1 cellular context compared by ENCODE assay signal in the genomic region with DNA sequence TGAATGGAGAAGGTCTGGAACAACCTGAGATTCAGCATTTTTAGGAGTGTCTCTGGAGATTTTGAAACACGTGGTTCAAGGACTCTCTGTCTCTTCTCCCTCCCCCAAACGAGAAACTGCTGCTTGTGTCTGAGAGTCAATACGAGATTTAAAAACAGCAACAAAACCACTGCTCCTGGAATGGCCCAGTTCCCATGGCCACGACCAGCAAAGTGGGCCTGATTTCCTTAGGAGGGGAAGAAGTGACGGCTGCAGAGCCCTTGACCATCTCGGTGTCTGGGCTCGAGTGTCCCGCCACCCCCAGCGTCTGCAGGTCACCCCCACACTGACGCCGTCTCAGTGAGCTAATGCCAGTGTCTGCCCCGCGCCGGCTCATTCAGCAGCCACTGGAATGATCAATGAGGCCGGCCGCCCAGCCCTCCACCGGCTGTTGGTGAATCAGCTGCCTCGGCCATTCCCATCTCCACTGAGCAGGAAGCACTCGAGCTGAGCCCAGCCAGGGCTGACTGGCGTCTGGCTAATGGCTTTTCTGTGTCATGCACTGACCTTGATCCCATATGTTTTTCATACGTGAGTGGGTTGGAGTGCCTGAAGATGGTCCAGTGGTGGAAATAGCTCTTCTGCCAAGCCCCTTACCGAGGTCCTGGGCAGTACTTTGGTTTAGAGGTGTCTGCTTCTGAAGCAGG.
A peak's percentile ranks its signal among the peaks of the same experiment; 100 is the strongest.
TF ChIP-seq lines count a peak whose summit lies in the region.

No MANE protein-coding gene starts in this region.

TF ChIP-seq in HepG2, 621 proteins besides CTCF, POLR2A, EP300 and RAD21 (continued from another document and continues in another):
- TF ChIP-seq FUBP1 (CRISPR knock-in tag; IDR thresholded peaks at IDR 0.05; ENCODE audit: borderline replicate concordance) = no peak
- peak; percentile 69 for TF ChIP-seq DMAP1 (CRISPR knock-in tag; IDR thresholded peaks at IDR 0.05)
- TF ChIP-seq, protein P1, sequence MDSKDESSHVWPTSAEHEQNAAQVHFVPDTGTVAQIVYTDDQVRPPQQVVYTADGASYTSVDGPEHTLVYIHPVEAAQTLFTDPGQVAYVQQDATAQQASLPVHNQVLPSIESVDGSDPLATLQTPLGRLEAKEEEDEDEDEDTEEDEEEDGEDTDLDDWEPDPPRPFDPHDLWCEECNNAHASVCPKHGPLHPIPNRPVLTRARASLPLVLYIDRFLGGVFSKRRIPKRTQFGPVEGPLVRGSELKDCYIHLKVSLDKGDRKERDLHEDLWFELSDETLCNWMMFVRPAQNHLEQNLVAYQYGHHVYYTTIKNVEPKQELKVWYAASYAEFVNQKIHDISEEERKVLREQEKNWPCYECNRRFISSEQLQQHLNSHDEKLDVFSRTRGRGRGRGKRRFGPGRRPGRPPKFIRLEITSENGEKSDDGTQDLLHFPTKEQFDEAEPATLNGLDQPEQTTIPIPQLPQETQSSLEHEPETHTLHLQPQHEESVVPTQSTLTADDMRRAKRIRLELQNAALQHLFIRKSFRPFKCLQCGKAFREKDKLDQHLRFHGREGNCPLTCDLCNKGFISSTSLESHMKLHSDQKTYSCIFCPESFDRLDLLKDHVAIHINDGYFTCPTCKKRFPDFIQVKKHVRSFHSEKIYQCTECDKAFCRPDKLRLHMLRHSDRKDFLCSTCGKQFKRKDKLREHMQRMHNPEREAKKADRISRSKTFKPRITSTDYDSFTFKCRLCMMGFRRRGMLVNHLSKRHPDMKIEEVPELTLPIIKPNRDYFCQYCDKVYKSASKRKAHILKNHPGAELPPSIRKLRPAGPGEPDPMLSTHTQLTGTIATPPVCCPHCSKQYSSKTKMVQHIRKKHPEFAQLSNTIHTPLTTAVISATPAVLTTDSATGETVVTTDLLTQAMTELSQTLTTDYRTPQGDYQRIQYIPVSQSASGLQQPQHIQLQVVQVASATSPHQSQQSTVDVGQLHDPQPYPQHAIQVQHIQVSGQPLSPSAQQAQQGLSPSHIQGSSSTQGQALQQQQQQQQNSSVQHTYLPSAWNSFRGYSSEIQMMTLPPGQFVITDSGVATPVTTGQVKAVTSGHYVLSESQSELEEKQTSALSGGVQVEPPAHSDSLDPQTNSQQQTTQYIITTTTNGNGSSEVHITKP (CRISPR knock-in tag; IDR thresholded peaks at IDR 0.05; ENCODE audit: low read depth) = peak; percentile 67; the same call in 1 of the 2 replicates
- TF ChIP-seq, protein P2, sequence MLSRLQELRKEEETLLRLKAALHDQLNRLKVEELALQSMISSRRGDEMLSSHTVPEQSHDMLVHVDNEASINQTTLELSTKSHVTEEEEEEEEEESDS (CRISPR knock-in tag; IDR thresholded peaks at IDR 0.05; ENCODE audit: borderline replicate concordance) = no peak
- TF ChIP-seq ISL2 (CRISPR knock-in tag; IDR thresholded peaks at IDR 0.05) = no peak
- TF ChIP-seq FOXA1 (IDR thresholded peaks at IDR 0.05) = no peak
- TF ChIP-seq FOXA1 (CRISPR knock-in tag; IDR thresholded peaks at IDR 0.05) = no peak
- TF ChIP-seq ZFYVE20 (CRISPR knock-in tag; IDR thresholded peaks at IDR 0.05; ENCODE audit: borderline replicate concordance, low read depth) = no peak
- TF ChIP-seq NRL (CRISPR knock-in tag; IDR thresholded peaks at IDR 0.05; ENCODE audit: borderline replicate concordance) = 0 out of 2 replicates have a peak, but pooled peaks have one; percentile 65
- TF ChIP-seq ATF7-NPFF (CRISPR knock-in tag; IDR thresholded peaks at IDR 0.05; ENCODE audit: low read depth) = peak; percentile 55; the same call in 1 of the 2 replicates
- TF ChIP-seq KLF9 (CRISPR knock-in tag; IDR thresholded peaks at IDR 0.05; ENCODE audit: low read depth) = 0 out of 2 replicates have a peak, but pooled peaks have one; percentile 46
- no peak for TF ChIP-seq IKZF1 (IDR thresholded peaks at IDR 0.05)
- TF ChIP-seq IRX3 (CRISPR knock-in tag; IDR thresholded peaks at IDR 0.05; ENCODE audit: borderline replicate concordance, low read depth) = 0 out of 2 replicates have a peak, but pooled peaks have one; percentile 29
- no peak for TF ChIP-seq ZNF550 (CRISPR knock-in tag; IDR thresholded peaks at IDR 0.05; ENCODE audit: borderline replicate concordance)
- no peak for TF ChIP-seq FOXJ3 (CRISPR knock-in tag; IDR thresholded peaks at IDR 0.05; ENCODE audit: borderline replicate concordance)
- TF ChIP-seq DMTF1 (CRISPR knock-in tag; IDR thresholded peaks at IDR 0.05) = no peak
- no peak for TF ChIP-seq NR3C1 (CRISPR knock-in tag; IDR thresholded peaks at IDR 0.05)
- no peak; the same call in 1 of the 2 replicates for TF ChIP-seq ZNF574 (CRISPR knock-in tag; IDR thresholded peaks at IDR 0.05)
- no peak for TF ChIP-seq JDP2 (CRISPR knock-in tag; IDR thresholded peaks at IDR 0.05; ENCODE audit: borderline replicate concordance)
- no peak; the same call in 1 of the 2 replicates for TF ChIP-seq HES4 (CRISPR knock-in tag; IDR thresholded peaks at IDR 0.05; ENCODE audit: borderline replicate concordance)
- TF ChIP-seq ZNF326 (CRISPR knock-in tag; IDR thresholded peaks at IDR 0.05; ENCODE audit: borderline replicate concordance) = no peak
- TF ChIP-seq ZFP62 (CRISPR knock-in tag; IDR thresholded peaks at IDR 0.05) = no peak
- TF ChIP-seq, protein P3, sequence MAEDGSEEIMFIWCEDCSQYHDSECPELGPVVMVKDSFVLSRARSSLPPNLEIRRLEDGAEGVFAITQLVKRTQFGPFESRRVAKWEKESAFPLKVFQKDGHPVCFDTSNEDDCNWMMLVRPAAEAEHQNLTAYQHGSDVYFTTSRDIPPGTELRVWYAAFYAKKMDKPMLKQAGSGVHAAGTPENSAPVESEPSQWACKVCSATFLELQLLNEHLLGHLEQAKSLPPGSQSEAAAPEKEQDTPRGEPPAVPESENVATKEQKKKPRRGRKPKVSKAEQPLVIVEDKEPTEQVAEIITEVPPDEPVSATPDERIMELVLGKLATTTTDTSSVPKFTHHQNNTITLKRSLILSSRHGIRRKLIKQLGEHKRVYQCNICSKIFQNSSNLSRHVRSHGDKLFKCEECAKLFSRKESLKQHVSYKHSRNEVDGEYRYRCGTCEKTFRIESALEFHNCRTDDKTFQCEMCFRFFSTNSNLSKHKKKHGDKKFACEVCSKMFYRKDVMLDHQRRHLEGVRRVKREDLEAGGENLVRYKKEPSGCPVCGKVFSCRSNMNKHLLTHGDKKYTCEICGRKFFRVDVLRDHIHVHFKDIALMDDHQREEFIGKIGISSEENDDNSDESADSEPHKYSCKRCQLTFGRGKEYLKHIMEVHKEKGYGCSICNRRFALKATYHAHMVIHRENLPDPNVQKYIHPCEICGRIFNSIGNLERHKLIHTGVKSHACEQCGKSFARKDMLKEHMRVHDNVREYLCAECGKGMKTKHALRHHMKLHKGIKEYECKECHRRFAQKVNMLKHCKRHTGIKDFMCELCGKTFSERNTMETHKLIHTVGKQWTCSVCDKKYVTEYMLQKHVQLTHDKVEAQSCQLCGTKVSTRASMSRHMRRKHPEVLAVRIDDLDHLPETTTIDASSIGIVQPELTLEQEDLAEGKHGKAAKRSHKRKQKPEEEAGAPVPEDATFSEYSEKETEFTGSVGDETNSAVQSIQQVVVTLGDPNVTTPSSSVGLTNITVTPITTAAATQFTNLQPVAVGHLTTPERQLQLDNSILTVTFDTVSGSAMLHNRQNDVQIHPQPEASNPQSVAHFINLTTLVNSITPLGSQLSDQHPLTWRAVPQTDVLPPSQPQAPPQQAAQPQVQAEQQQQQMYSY (CRISPR knock-in tag; IDR thresholded peaks at IDR 0.05) = no peak
- TF ChIP-seq ZNF580 (CRISPR knock-in tag; IDR thresholded peaks at IDR 0.05; ENCODE audit: borderline replicate concordance, low read depth) = peak; percentile 79; the same call in 1 of the 2 replicates
- peak; percentile 66; the same call in 1 of the 2 replicates for TF ChIP-seq ARNTL (CRISPR knock-in tag; IDR thresholded peaks at IDR 0.05)
- TF ChIP-seq, protein P4, sequence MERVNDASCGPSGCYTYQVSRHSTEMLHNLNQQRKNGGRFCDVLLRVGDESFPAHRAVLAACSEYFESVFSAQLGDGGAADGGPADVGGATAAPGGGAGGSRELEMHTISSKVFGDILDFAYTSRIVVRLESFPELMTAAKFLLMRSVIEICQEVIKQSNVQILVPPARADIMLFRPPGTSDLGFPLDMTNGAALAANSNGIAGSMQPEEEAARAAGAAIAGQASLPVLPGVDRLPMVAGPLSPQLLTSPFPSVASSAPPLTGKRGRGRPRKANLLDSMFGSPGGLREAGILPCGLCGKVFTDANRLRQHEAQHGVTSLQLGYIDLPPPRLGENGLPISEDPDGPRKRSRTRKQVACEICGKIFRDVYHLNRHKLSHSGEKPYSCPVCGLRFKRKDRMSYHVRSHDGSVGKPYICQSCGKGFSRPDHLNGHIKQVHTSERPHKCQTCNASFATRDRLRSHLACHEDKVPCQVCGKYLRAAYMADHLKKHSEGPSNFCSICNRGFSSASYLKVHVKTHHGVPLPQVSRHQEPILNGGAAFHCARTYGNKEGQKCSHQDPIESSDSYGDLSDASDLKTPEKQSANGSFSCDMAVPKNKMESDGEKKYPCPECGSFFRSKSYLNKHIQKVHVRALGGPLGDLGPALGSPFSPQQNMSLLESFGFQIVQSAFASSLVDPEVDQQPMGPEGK (CRISPR knock-in tag; IDR thresholded peaks at IDR 0.05) = peak; percentile 57
- TF ChIP-seq JUN (CRISPR knock-in tag; IDR thresholded peaks at IDR 0.05) = no peak
- peak; percentile 94 for TF ChIP-seq ELF3 (CRISPR knock-in tag; IDR thresholded peaks at IDR 0.05)
- TF ChIP-seq ZFY (CRISPR knock-in tag; IDR thresholded peaks at IDR 0.05) = peak; percentile 34; the same call in 1 of the 2 replicates
- TF ChIP-seq YEATS2 (CRISPR knock-in tag; IDR thresholded peaks at IDR 0.05; ENCODE audit: borderline replicate concordance) = peak; percentile 69; the same call in 1 of the 2 replicates
- TF ChIP-seq ZBTB2 (CRISPR knock-in tag; IDR thresholded peaks at IDR 0.05; ENCODE audit: low read depth) = no peak
- no peak for TF ChIP-seq ZNF737 (CRISPR knock-in tag; IDR thresholded peaks at IDR 0.05; ENCODE audit: borderline replicate concordance)
- no peak; the same call in 1 of the 2 replicates for TF ChIP-seq ZNF788 (CRISPR knock-in tag; IDR thresholded peaks at IDR 0.05; ENCODE audit: borderline replicate concordance)
